ENCODE assay signal across 8 cellular contexts in the genomic region with DNA sequence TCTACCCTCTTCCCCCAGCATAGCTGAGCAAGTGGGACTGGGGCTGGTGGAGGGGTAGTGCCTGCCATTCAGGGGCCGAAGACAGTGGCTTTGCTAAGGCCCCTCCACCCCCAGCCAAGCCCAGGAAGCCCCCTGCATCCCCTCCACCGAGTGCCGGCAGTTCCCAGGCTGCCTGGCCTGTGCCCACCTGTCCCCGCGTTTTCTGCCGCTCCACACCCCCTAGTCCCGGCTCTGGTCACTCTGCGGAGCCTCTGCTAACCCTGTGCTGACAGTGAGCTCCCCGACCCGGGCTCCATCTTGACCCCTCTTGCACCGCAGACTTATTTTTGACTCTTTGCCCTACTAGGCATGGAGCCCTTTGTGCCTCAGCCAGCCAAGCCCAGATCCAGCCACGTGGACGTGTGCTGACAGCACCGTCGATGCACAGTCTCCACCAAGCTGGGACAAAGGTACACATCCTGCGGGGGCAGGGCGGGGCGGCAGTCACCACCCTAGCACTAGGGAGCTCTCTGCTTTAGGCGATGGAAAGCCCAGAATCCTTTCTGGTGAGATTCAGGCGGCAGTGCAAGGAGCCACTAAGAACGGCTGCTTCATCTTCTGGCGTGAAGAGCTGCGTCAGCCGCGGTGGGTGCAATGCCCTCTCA.
DNase-seq lines count a peak whose midpoint lies in the region; ATAC-seq, FAIRE-seq and TF ChIP-seq lines count a peak whose summit lies in the region.

No MANE protein-coding gene starts in this region.

- no peak overlapping the region for H2BK20ac ChIP-seq in IMR-90 (ENCODE audit: low read depth, low read length)

- no peaks in the 10 kb centered on the region for H3K9me3 Mint-ChIP-seq in activated naive CD8-positive, alpha-beta T cell treated with anti-CD3 and anti-CD28 coated beads, Interleukin-2, amount 50 U/mL, for 24 hours

- H3K9me1 ChIP-seq in IMR-90 (ENCODE audit: insufficient read depth, low read length) = no peaks in the 10 kb centered on the region; the same call in 1 of the 2 replicates

- no peak for TF ChIP-seq RAD21 in IMR-90 (IDR thresholded peaks at IDR 0.05; ENCODE audit: low read length)

- H3K27ac Mint-ChIP-seq in activated naive CD8-positive, alpha-beta T cell treated with anti-CD3 and anti-CD28 coated beads, Interleukin-2, amount 50 U/mL, for 24 hours = peak overlapping the region; percentile 97

- POLR2A ChIA-PET in IMR-90 (lab: Charles Lee; ENCODE audit: unreplicated experiment) = no interaction called here

- H3K36me3 Mint-ChIP-seq in activated naive CD8-positive, alpha-beta T cell treated with anti-CD3 and anti-CD28 coated beads, Interleukin-2, amount 50 U/mL, for 24 hours (ENCODE audit: low read depth) = no peaks in the 10 kb centered on the region

- no peak overlapping the region for H3K23ac ChIP-seq in IMR-90 (ENCODE audit: low read depth, low read length)

- peak overlapping the region; percentile 53 to 85; a peak in 3 of 4 replicates for H4K8ac ChIP-seq in IMR-90 (ENCODE audit: low read depth in 2 of 2, low read length in 2 of 2)

- no peaks in the 10 kb centered on the region for H3K27me3 Mint-ChIP-seq in activated naive CD8-positive, alpha-beta T cell treated with anti-CD3 and anti-CD28 coated beads, Interleukin-2, amount 50 U/mL, for 24 hours

- H3K4me2 ChIP-seq in IMR-90 (ENCODE audit: low read depth, low read length) = no peak overlapping the region

- H2AK9ac ChIP-seq in IMR-90 (replicated peaks; ENCODE audit: low read depth, low read length, poor library complexity) = peak overlapping the region; percentile 28

- peaks cover 11% of the 10 kb centered on the region; the same call in 1 of the 2 replicates for H3K4me1 ChIP-seq in IMR-90 (ENCODE audit: control insufficient read depth, insufficient read depth, low read length)
- peaks cover 0 to 2% of the 10 kb centered on the region in 2 donors for H3K4me1 ChIP-seq in small intestine (ENCODE audit: control insufficient read depth in 2 of 2, insufficient read depth in 1 of 2, low read depth in 1 of 2, low read length in 1 of 2)

- H3K18ac ChIP-seq in IMR-90 (ENCODE audit: low read depth, low read length) = no peak overlapping the region

- H3K27me3 ChIP-seq in IMR-90 (ENCODE audit: control insufficient read depth, insufficient read depth, low read length) (no peaks in the 10 kb centered on the region; the same call in 1 of the 2 replicates), layer of hippocampus (ENCODE audit: control insufficient read depth, insufficient read depth, low read length) (no peaks in the 10 kb centered on the region), small intestine (ENCODE audit: control insufficient read depth in 2 of 2, insufficient read depth in 2 of 2, low read length in 2 of 2) (no peaks in the 10 kb centered on the region)

- dilution Hi-C loops in IMR-90 (cut with HindIII; ENCODE audit: low sequenced_read_pairs, unreplicated experiment) = no loop called here

- CTCF ChIA-PET in IMR-90 (lab: Yijun Ruan, JAX) = interaction anchor here (0.7 kb wide), 1 partner anchor 477 kb away, joined by 3 read pairs; no protein-coding TSS in a partner anchor

- H3K36me3 ChIP-seq in IMR-90 (ENCODE audit: control insufficient read depth, insufficient read depth, low read length) (no peaks in the 10 kb centered on the region), small intestine (ENCODE audit: control insufficient read depth in 2 of 2, insufficient read depth in 2 of 2, low read length in 2 of 2) (no peaks in the 10 kb centered on the region)

- intact Hi-C loops in IMR-90 (cut with micrococcal nuclease) = loop anchor here (5.0 kb wide), 2 partner anchors 210 to 495 kb away; no protein-coding TSS in a partner anchor

- no peak overlapping the region; the same call in 1 of the 2 replicates for H4K5ac ChIP-seq in IMR-90 (ENCODE audit: low read depth, low read length)

- no peak for DNase-seq in IMR-90
- no peak for DNase-seq in activated naive CD8-positive, alpha-beta T cell treated with anti-CD3 and anti-CD28 coated beads, Interleukin-2, amount 50 U/mL, for 24 hours
- peak; percentile 80 for DNase-seq in small intestine
- no peak for DNase-seq in HCEC 1CT
- no peak for DNase-seq in NCI-H1417 (lab: John Stamatoyannopoulos, UW)
- no peak for DNase-seq in GM10266 (ENCODE audit: extremely low spot score)

- H3K27ac ChIP-seq in IMR-90 (ENCODE audit: insufficient read depth, low read length) = no peak overlapping the region
- peak overlapping the region; percentile 74 for H3K27ac ChIP-seq in layer of hippocampus (ENCODE audit: low read depth, low read length)
- H3K27ac ChIP-seq in small intestine (ENCODE audit: low read depth in 1 of 2, low read length in 1 of 2) = peak overlapping the region; percentile 62 to 90

- H2BK120ac ChIP-seq in IMR-90 (ENCODE audit: low read depth, low read length) = no peak overlapping the region

- H3K14ac ChIP-seq in IMR-90 (replicated peaks; ENCODE audit: low read depth, low read length) = no peak overlapping the region

- H3K9ac ChIP-seq in IMR-90 (ENCODE audit: low read depth, low read length) = no peak overlapping the region

- peak overlapping the region; percentile 79 for H2AFZ ChIP-seq in IMR-90 (replicated peaks; ENCODE audit: low read length, poor library complexity)

- no peak overlapping the region for H3K56ac ChIP-seq in IMR-90 (ENCODE audit: extremely low read depth, insufficient read depth, low read length)

- no peak overlapping the region for H3K4me3 Mint-ChIP-seq in activated naive CD8-positive, alpha-beta T cell treated with anti-CD3 and anti-CD28 coated beads, Interleukin-2, amount 50 U/mL, for 24 hours

- peak overlapping the region; percentile 35; the same call in 1 of the 2 replicates for H4K91ac ChIP-seq in IMR-90 (ENCODE audit: insufficient read depth, low read depth, low read length)

- no peaks in the 10 kb centered on the region for H3K9me3 ChIP-seq in IMR-90 (ENCODE audit: control insufficient read depth, insufficient read depth, low read length)
- H3K9me3 ChIP-seq in small intestine (ENCODE audit: control insufficient read depth, low read depth) = no peaks in the 10 kb centered on the region

- BruUV-seq in IMR-90 (replicated peaks; lab: Mats Ljungman, UMichigan) = no TSS peak

- no peak overlapping the region for H2AK5ac ChIP-seq in IMR-90 (ENCODE audit: low read depth, low read length)

- no peaks in the 10 kb centered on the region for H3K79me1 ChIP-seq in IMR-90 (ENCODE audit: low read depth in 1 of 2, low read length in 2 of 2)

- TF ChIP-seq POLR2A in IMR-90 (IDR thresholded peaks at IDR 0.05; ENCODE audit: low read depth, low read length) = no peak

- no peak for FAIRE-seq in small intestine (lab: Jason Lieb, UNC)

- H3K4me3 ChIP-seq in IMR-90 (ENCODE audit: insufficient read depth, low read depth, low read length) (no peak overlapping the region), small intestine (ENCODE audit: low read depth in 1 of 2, low read length in 2 of 2) (peak overlapping the region in 1 of 2 donors; percentile 29)

- H2BK15ac ChIP-seq in IMR-90 (ENCODE audit: low read depth, low read length) = no peak overlapping the region

- TF ChIP-seq CTCF in IMR-90 (conservative IDR thresholded peaks at IDR 0.05; ENCODE audit: low read depth, low read length) = no peak
- no peak for TF ChIP-seq CTCF in GM10266 (IDR thresholded peaks at IDR 0.05; ENCODE audit: control insufficient read depth, insufficient read depth, low read depth, missing control alignments)

- no peaks in the 10 kb centered on the region for H4K20me1 ChIP-seq in IMR-90 (ENCODE audit: insufficient read depth, low read length)

- ATAC-seq in IMR-90 (ENCODE audit: low read depth) (no peak), HG03378 (IDR thresholded peaks at IDR 0.05; ENCODE audit: unreplicated experiment) (no peak)
- no peak for ATAC-seq in activated naive CD8-positive, alpha-beta T cell treated with anti-CD3 and anti-CD28 coated beads, Interleukin-2, amount 50 U/mL, for 24 hours

- H3K4me1 Mint-ChIP-seq in activated naive CD8-positive, alpha-beta T cell treated with anti-CD3 and anti-CD28 coated beads, Interleukin-2, amount 50 U/mL, for 24 hours = peaks cover 33% of the 10 kb centered on the region

- H2BK5ac ChIP-seq in IMR-90 (ENCODE audit: low read depth, low read length, poor library complexity, severe bottlenecking) = no peak overlapping the region

- 43% methylated on average over 12 of the region's 25 CpGs; no CpG with 5 or more reads in 1 of the 2 experiments for WGBS in IMR-90 (ENCODE audit: extremely low coverage in 2 of 2, insufficient read length in 1 of 2), 2 experiments
- 15 to 51% (median 28%) methylated on average over 24 to 25 of the region's 25 CpGs for WGBS in small intestine, 3 donors

- in situ Hi-C loops in IMR-90 (cut with MboI; ENCODE audit: low sequenced_read_pairs) = no loop called here

- H3K4ac ChIP-seq in IMR-90 (ENCODE audit: low read depth, low read length) = 0 out of 2 replicates have a peak overlapping the region, but pooled peaks have one; percentile 15

TF ChIP-seq in IMR-90, 13 proteins besides CTCF, POLR2A, EP300 and RAD21:
- TF ChIP-seq RFX5 (IDR thresholded peaks at IDR 0.05; ENCODE audit: low read depth, low read length) = no peak
- TF ChIP-seq CEBPB (IDR thresholded peaks at IDR 0.05; ENCODE audit: low read depth, low read length) = no peak
